33 cellular contexts compared by ENCODE assay signal in the genomic region with DNA sequence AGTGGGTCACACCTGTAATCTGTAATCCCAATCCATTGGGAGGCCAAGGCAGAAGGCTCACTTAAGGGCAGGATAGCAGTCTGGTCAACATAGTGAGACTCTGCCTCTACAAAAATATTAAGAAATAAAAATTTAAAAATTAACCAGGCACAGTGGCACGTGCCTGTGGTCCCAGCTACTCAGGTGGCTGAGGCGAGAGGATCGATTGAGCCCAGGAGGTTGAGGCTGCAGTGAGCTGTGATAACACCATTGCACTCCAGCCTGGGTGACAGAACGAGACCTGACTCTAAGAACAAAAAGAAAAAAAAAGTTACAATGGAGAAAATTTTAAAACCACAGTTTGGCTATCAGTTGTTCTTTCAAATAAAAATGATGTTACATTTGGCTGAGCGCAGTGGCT. TPM values are rescaled to one million over a fixed set of nuclear protein-coding genes. Genes with fewer than 3 reads are reported as not detected.
"Had no signal": no experiment of that assay in that cellular context is flagged by ENCODE, and none has a peak within 500 bp of the region (broad histone marks: within the 10 kb centered on the region; RNA-seq: fewer than 3 reads in every experiment).

No MANE protein-coding gene starts in this region.

- H3K27me3 ChIP-seq: adrenal gland, ascending aorta, brain microvascular endothelial cell, breast epithelium had no signal

- ATAC-seq: activated CD8-positive, alpha-beta T cell treated with anti-CD3 and anti-CD28 coated beads for 36 hours; activated naive CD4-positive, alpha-beta T cell treated with anti-CD3 and anti-CD28 coated beads, Interleukin-2, amount 50 U/mL, for 72 hours; activated T-cell treated with anti-CD3 and anti-CD28 coated beads, Interleukin-2, amount 50 U/mL, for 4 hours; activated T-cell treated with anti-CD3 and anti-CD28 coated beads, Interleukin-2, amount 50 U/mL, for 72 hours; activated T-helper 17 cell treated with anti-CD3 and anti-CD28 coated beads, Interleukin-2, amount 50 U/mL, for 72 hours had no signal

- FAIRE-seq: TTC549 had no signal

- DNase-seq: activated B cell treated with CpG ODN at 0.5 μM for 24 hours; activated CD4-positive, alpha-beta memory T cell treated with anti-CD3 and anti-CD28 coated beads for 36 hours; activated CD4-positive, alpha-beta T cell treated with anti-CD3 and anti-CD28 coated beads for 4 hours; activated CD4-positive, alpha-beta T cell treated with anti-CD3 and anti-CD28 coated beads, Interleukin-2, amount 10 ng/mL, durations not matched to agents 24 days and 14 days; activated CD4-positive, alpha-beta T cell treated with anti-CD3 and anti-CD28 coated beads, Interleukin-2, amount 50 U/mL, for 1 hour; activated CD4-positive, alpha-beta T cell treated with anti-CD3 and anti-CD28 coated beads, Interleukin-2, amount 50 U/mL, for 4 hours; activated CD4-positive, CD25-positive, alpha-beta regulatory T cell treated with anti-CD3 and anti-CD28 coated beads, Interleukin-2, amount 50 U/mL, for 72 hours; activated CD8-positive, alpha-beta memory T cell treated with anti-CD3 and anti-CD28 coated beads, Interleukin-2, amount 50 U/mL, for 4 hours; activated CD8-positive, alpha-beta T cell treated with anti-CD3 and anti-CD28 coated beads for 36 hours; activated effector memory CD4-positive, alpha-beta T cell treated with anti-CD3 and anti-CD28 coated beads, Interleukin-2, amount 50 U/mL, for 16 hours; activated gamma-delta T cell treated with Interleukin-2 at 50 U/mL for 16 hours; activated naive CD4-positive, alpha-beta T cell; activated naive CD4-positive, alpha-beta T cell treated with anti-CD3 and anti-CD28 coated beads for 36 hours; activated naive CD4-positive, alpha-beta T cell treated with anti-CD3 and anti-CD28 coated beads, Interleukin-2, amount 50 U/mL, for 16 hours; activated naive CD8-positive, alpha-beta T cell treated with anti-CD3 and anti-CD28 coated beads for 36 hours; activated T-cell treated with anti-CD3 and anti-CD28 coated beads for 4 hours; activated T-cell treated with anti-CD3 and anti-CD28 coated beads, Interleukin-2, amount 50 U/mL, for 1 hour; activated T-cell treated with anti-CD3 and anti-CD28 coated beads, Interleukin-2, amount 50 U/mL, for 4 hours; activated T-cell treated with anti-CD3 and anti-CD28 coated beads, Interleukin-2, amount 50 U/mL, for 72 hours; adrenal gland; amniotic stem cell; brain microvascular endothelial cell; central memory CD4-positive, alpha-beta T cell; T-helper 1 cell; T-helper 2 cell; T-helper 9 cell had no signal

- H3K36me3 ChIP-seq: adrenal gland, ascending aorta, brain microvascular endothelial cell, breast epithelium had no signal

- H3K27ac ChIP-seq: adrenal gland, ascending aorta, brain microvascular endothelial cell, breast epithelium, VCaP had no signal

- H3K4me1 ChIP-seq: ascending aorta, breast epithelium had no signal

- H3K9me3 ChIP-seq: adrenal gland, ascending aorta, breast epithelium had no signal

- H3K4me3 ChIP-seq: adrenal gland, ascending aorta, breast epithelium had no signal

RNA-seq across cellular contexts. Expression of a gene that starts 13.4 kb away (rescaled TPM):
- total RNA-seq: activated CD4-positive, alpha-beta memory T cell treated with anti-CD3 and anti-CD28 coated beads for 36 hours; activated CD4-positive, alpha-beta T cell treated with anti-CD3 and anti-CD28 coated beads, Interleukin-2, amount 10 ng/mL, durations not matched to agents 24 days and 14 days; activated T-helper 1 cell treated with anti-CD3 and anti-CD28 coated beads, Interleukin-12 subunit alpha, Interleukin-12 subunit beta, Interleukin-2, Interleukin-4 antibody, amounts not matched to agents 30 ng/mL and 10 ng/mL and 1 ng/mL, durations not matched to agents 14 hours and 24 hours and 36 hours; activated T-helper 17 cell treated with anti-CD3 and anti-CD28 coated beads, Interleukin-2, amount 50 U/mL, for 72 hours had no signal
